ENCODE assay signal across 8 cellular contexts in genomic region chr18:79395761-79396404, GRCh38. TPM values are rescaled to one million over a fixed set of nuclear protein-coding genes. Genes with fewer than 3 reads are reported as not detected.
A peak's percentile ranks its signal among the peaks of the same experiment; 100 is the strongest.
DNase-seq lines count a peak whose midpoint lies in the region; ATAC-seq, FAIRE-seq and TF ChIP-seq lines count a peak whose summit lies in the region.

Gene NFATC1 (plus strand): TSS chr18:79395930. CDS start chr18:79396225, 295 bp downstream.

- no peaks in the 10 kb centered on the region for H3K79me2 ChIP-seq in GM23338 (replicated peaks; ENCODE audit: insufficient read depth)

- no peaks in the 10 kb centered on the region for H3K9me3 ChIP-seq in pancreas

- no peaks in the 10 kb centered on the region; the same call in 1 of the 3 replicates for H3K9me3 Mint-ChIP-seq in GM23338
- H3K9me3 Mint-ChIP-seq in type B pancreatic cell = no peaks in the 10 kb centered on the region

- WGBS in pancreas, 2 donors = 1% methylated on average over 52 to 91 of the region's 91 CpGs

- no peaks in the 10 kb centered on the region; the same call in 1 of the 2 replicates for H4K20me1 ChIP-seq in GM23338 (replicated peaks; ENCODE audit: insufficient read depth)

- DNase-seq in AG09309 (ENCODE audit: low read depth) (no peak), GM23338 (ENCODE audit: low spot score) (peak; percentile 78), OCI-M1 (lab: John Stamatoyannopoulos, UW) (peak; percentile 78), activated gamma-delta T cell treated with Interleukin-2 at 50 U/mL for 16 hours (peak; percentile 40), germinal center (ENCODE audit: low spot score) (peak; percentile 77), pancreas (peak in 5 of 6 donors; percentile 49 to 83 (median 60)), type B pancreatic cell (ENCODE audit: extremely low spot score, unreplicated experiment) (peak; percentile 84)

- no peaks in the 10 kb centered on the region for H3K36me3 ChIP-seq in GM23338 (ENCODE audit: insufficient read depth)
- no peaks in the 10 kb centered on the region for H3K36me3 ChIP-seq in pancreas

- no peak within 1 kb of the TSS for H3K27ac Mint-ChIP-seq in GM23338
- H3K27ac Mint-ChIP-seq in type B pancreatic cell = peak within 1 kb of the TSS; percentile 72

- peak within 1 kb of the TSS; percentile 83 for H3K4me2 ChIP-seq in GM23338

- H3K4me1 Mint-ChIP-seq in GM23338 (peaks cover 12% of the 10 kb centered on the region), type B pancreatic cell (ENCODE audit: unreplicated experiment) (peaks cover 9% of the 10 kb centered on the region)

- no peak for TF ChIP-seq CTCF in AG09309 (IDR thresholded peaks at IDR 0.05; ENCODE audit: control insufficient read depth, insufficient read depth, low read depth, low read length, missing control alignments)
- no peak for TF ChIP-seq CTCF in GM23338 (conservative IDR thresholded peaks at IDR 0.05; ENCODE audit: low read depth in 2 of 2)
- no peak for TF ChIP-seq CTCF in pancreas (IDR thresholded peaks at IDR 0.05)
- no peak for TF ChIP-seq CTCF in type B pancreatic cell (conservative IDR thresholded peaks at IDR 0.05)

- intact Hi-C loops in pancreas (cut with DNase I) = no loop called here

- H3K4me1 ChIP-seq in GM23338 (ENCODE audit: insufficient read depth) = peaks cover 13% of the 10 kb centered on the region
- peaks cover 0 to 14% (median 10%) of the 10 kb centered on the region in 3 donors for H3K4me1 ChIP-seq in pancreas

- no peaks in the 10 kb centered on the region; the same call in 1 of the 2 replicates for H3F3A ChIP-seq in GM23338 (replicated peaks; ENCODE audit: low read depth)

- peak within 1 kb of the TSS; percentile 50 for H3K4me3 ChIP-seq in AG09309 (ENCODE audit: control insufficient read depth, low read depth, low read length)
- peak within 1 kb of the TSS; percentile 65 for H3K4me3 ChIP-seq in GM23338
- H3K4me3 ChIP-seq in pancreas = peak within 1 kb of the TSS; percentile 31 to 64 (median 46)

- H3K27ac ChIP-seq in GM23338 (ENCODE audit: low read depth) = no peak within 1 kb of the TSS
- peak within 1 kb of the TSS in 2 of 4 donors; percentile 83 to 87 for H3K27ac ChIP-seq in pancreas

- FAIRE-seq in pancreas (lab: Jason Lieb, UNC) = no peak

- no peaks in the 10 kb centered on the region for H3K9me2 ChIP-seq in GM23338 (ENCODE audit: insufficient read depth)

- H3K4me3 Mint-ChIP-seq in GM23338 = peak within 1 kb of the TSS; percentile 67
- H3K4me3 Mint-ChIP-seq in type B pancreatic cell = peak within 1 kb of the TSS; percentile 82

- no peaks in the 10 kb centered on the region; the same call in 2 of the 3 replicates for H3K36me3 Mint-ChIP-seq in GM23338 (ENCODE audit: low read depth)
- no peaks in the 10 kb centered on the region for H3K36me3 Mint-ChIP-seq in type B pancreatic cell

- H3K27me3 ChIP-seq in GM23338 (ENCODE audit: insufficient read depth) (peaks cover 85% of the 10 kb centered on the region), pancreas (peaks cover 0 to 7% (median 0%) of the 10 kb centered on the region in 4 donors)

- H3K27me3 Mint-ChIP-seq in GM23338 (ENCODE audit: insufficient read depth, low read depth, poor library complexity) = peaks cover 70% of the 10 kb centered on the region
- peaks cover 60% of the 10 kb centered on the region for H3K27me3 Mint-ChIP-seq in type B pancreatic cell

- ATAC-seq in GM23338 (peak; percentile 3), pancreas (peak; percentile 7 to 23 (median 14)), HG03378 (IDR thresholded peaks at IDR 0.05; ENCODE audit: unreplicated experiment) (no peak)

- peak within 1 kb of the TSS; percentile 85 for H2AFZ ChIP-seq in GM23338

TF ChIP-seq in GM23338, 12 proteins besides CTCF, POLR2A, EP300 and RAD21:
- TF ChIP-seq JUNB (IDR thresholded peaks at IDR 0.05; ENCODE audit: unreplicated experiment) (no peak), EZH2 (IDR thresholded peaks at IDR 0.05; ENCODE audit: low read depth, unreplicated experiment) (peak; percentile 82), REST (IDR thresholded peaks at IDR 0.05; ENCODE audit: unreplicated experiment) (no peak), CREB1 (CRISPR knock-in tag; IDR thresholded peaks at IDR 0.05; ENCODE audit: low read depth) (peak; percentile 46; the same call in 1 of the 2 replicates), POLR2AphosphoS5 (IDR thresholded peaks at IDR 0.05; ENCODE audit: low read depth) (no peak)
- TF ChIP-seq, protein P1, sequence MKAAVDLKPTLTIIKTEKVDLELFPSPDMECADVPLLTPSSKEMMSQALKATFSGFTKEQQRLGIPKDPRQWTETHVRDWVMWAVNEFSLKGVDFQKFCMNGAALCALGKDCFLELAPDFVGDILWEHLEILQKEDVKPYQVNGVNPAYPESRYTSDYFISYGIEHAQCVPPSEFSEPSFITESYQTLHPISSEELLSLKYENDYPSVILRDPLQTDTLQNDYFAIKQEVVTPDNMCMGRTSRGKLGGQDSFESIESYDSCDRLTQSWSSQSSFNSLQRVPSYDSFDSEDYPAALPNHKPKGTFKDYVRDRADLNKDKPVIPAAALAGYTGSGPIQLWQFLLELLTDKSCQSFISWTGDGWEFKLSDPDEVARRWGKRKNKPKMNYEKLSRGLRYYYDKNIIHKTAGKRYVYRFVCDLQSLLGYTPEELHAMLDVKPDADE (IDR thresholded peaks at IDR 0.05) = no peak

RNA-seq across cellular contexts. Expression of gene NFATC1, which starts in this region (rescaled TPM):
- total RNA-seq in GM23338 (2014; rRNA removed; shearing (Covaris generic)) = 5.0 and 6.4 TPM in 2 replicates
- polyA plus RNA-seq in GM23338 (2016; fragmentation: Nextera tagmentation; extraction: Ambion mirVana) = 2.7 and 3.9 TPM in 2 replicates
- total RNA-seq in pancreas = 1 to 10 TPM; 3.4 to 7.9 (median 4.5) TPM
- polyA plus RNA-seq in pancreas = 1 to 10 TPM; 4.3 to 4.5 TPM
- 2.7 and 6.1 TPM in 2 replicates for total RNA-seq in type B pancreatic cell (ENCODE audit: low replicate concordance)
